Comparison of ENCODE assay signal across 9 cellular contexts in the genomic region with DNA sequence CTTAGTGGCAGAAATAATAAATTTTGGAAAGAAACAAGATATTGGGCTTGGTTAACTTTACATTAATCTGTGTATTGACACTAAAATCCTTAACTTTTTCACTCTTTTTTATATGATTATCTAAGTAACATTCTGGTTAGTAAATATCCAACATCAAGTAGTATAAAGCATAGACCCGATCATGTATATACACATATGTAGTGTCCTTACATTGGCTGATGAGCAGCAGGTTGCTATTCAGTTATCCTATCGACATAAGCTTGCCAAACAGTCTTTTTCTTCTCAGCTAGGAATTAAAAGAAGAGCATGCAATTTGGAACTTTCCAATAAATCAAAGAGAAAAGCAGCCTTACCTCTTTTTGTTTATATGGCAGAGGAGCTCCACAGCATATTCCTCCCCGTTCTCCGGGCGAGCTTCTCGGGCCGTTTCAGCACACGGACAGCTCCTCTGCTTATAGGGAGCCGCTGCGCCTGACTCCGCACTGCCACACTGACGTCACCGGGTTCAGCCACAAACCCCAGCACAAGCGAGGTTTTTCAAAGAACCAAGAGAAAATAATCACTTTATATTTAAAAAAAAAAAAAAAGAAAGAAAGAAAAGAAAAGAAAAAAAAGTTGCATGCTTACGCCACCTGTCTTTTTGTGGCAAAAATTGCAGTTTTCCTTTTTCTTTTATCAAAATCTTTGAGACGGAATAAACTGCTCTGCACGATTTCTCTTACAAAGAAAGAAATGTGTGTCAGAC. TPM values are rescaled to one million over a fixed set of nuclear protein-coding genes. Genes with fewer than 3 reads are reported as not detected.
A peak's percentile ranks its signal among the peaks of the same experiment; 100 is the strongest.
DNase-seq lines count a peak whose midpoint lies in the region; ATAC-seq lines count a peak whose summit lies in the region.
"Had no signal": no experiment of that assay in that cellular context is flagged by ENCODE, and none has a peak within 500 bp of the region (broad histone marks: within the 10 kb centered on the region; RNA-seq: fewer than 3 reads in every experiment).

A gene with protein sequence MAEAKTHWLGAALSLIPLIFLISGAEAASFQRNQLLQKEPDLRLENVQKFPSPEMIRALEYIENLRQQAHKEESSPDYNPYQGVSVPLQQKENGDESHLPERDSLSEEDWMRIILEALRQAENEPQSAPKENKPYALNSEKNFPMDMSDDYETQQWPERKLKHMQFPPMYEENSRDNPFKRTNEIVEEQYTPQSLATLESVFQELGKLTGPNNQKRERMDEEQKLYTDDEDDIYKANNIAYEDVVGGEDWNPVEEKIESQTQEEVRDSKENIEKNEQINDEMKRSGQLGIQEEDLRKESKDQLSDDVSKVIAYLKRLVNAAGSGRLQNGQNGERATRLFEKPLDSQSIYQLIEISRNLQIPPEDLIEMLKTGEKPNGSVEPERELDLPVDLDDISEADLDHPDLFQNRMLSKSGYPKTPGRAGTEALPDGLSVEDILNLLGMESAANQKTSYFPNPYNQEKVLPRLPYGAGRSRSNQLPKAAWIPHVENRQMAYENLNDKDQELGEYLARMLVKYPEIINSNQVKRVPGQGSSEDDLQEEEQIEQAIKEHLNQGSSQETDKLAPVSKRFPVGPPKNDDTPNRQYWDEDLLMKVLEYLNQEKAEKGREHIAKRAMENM (minus strand): TSS at position 430 of the 745 bp plus-strand sequence. CDS start 3,079 bp downstream, outside the sequence.

- H3K4ac ChIP-seq in trophoblast cell (ENCODE audit: low read depth, low read length) = no peak within 1 kb of the TSS

- no peak within 1 kb of the TSS for H3K27ac Mint-ChIP-seq in activated naive CD4-positive, alpha-beta T cell treated with anti-CD3 and anti-CD28 coated beads, Interleukin-2, amount 10 ng/mL, durations not matched to agents 7 days and 5 days

- intact Hi-C loops in Right ventricle myocardium inferior (cut with DNase I) = loop anchor here (10.0 kb wide), 1 partner anchor 137 kb away; no protein-coding TSS in a partner anchor

- WGBS in trophoblast cell (ENCODE audit: extremely low coverage, insufficient coverage, insufficient read length) = no CpG with 5 or more reads among the region's 17 CpGs

- H2BK120ac ChIP-seq in trophoblast cell (ENCODE audit: insufficient read depth, low read length, poor library complexity) = no peak within 1 kb of the TSS

- no peaks in the 10 kb centered on the region for H3K36me3 Mint-ChIP-seq in activated naive CD4-positive, alpha-beta T cell treated with anti-CD3 and anti-CD28 coated beads, Interleukin-2, amount 10 ng/mL, durations not matched to agents 7 days and 5 days
- H3K36me3 Mint-ChIP-seq: naive B cell had no signal

- H3K9me3 Mint-ChIP-seq in activated naive CD4-positive, alpha-beta T cell treated with anti-CD3 and anti-CD28 coated beads, Interleukin-2, amount 10 ng/mL, durations not matched to agents 7 days and 5 days = no peaks in the 10 kb centered on the region

- H3K23ac ChIP-seq in trophoblast cell (ENCODE audit: low read length) = no peak within 1 kb of the TSS

- H3K4me2 ChIP-seq in BLaER1 (peak within 1 kb of the TSS; percentile 39; the same call in 1 of the 2 replicates), trophoblast cell (ENCODE audit: low read length) (no peak within 1 kb of the TSS)

- H3K18ac ChIP-seq in trophoblast cell (ENCODE audit: low read length) = no peak within 1 kb of the TSS

- no peak within 1 kb of the TSS for H3K27ac ChIP-seq in BLaER1
- no peak within 1 kb of the TSS for H3K27ac ChIP-seq in trophoblast cell (ENCODE audit: low read depth, low read length)

- peak; percentile 98 for ATAC-seq in GM19035 (IDR thresholded peaks at IDR 0.05; ENCODE audit: unreplicated experiment)
- ATAC-seq in HG03432 (IDR thresholded peaks at IDR 0.05; ENCODE audit: unreplicated experiment) = peak; percentile 88
- peak; percentile 88 for ATAC-seq in Right ventricle myocardium inferior
- no peak for ATAC-seq in HG03469 (IDR thresholded peaks at IDR 0.05; ENCODE audit: unreplicated experiment)

- no peak within 1 kb of the TSS for H3K4me3 Mint-ChIP-seq in activated naive CD4-positive, alpha-beta T cell treated with anti-CD3 and anti-CD28 coated beads, Interleukin-2, amount 10 ng/mL, durations not matched to agents 7 days and 5 days
- H3K4me3 Mint-ChIP-seq: naive B cell had no signal

- no peaks in the 10 kb centered on the region for H3K9me3 ChIP-seq in BLaER1
- H3K9me3 ChIP-seq in trophoblast cell (ENCODE audit: insufficient read depth, low read depth, low read length) = no peaks in the 10 kb centered on the region

- no peaks in the 10 kb centered on the region for H3K4me1 Mint-ChIP-seq in activated naive CD4-positive, alpha-beta T cell treated with anti-CD3 and anti-CD28 coated beads, Interleukin-2, amount 10 ng/mL, durations not matched to agents 7 days and 5 days

- CTCF ChIA-PET in activated naive CD4-positive, alpha-beta T cell treated with anti-CD3 and anti-CD28 coated beads, Interleukin-2, amount 10 ng/mL, durations not matched to agents 7 days and 5 days (lab: Charles Lee) = interaction anchor here (0.5 to 1.5 kb wide), 3 partner anchors 10 to 650 kb away, joined by 3 to 4 read pairs (median 3); no protein-coding TSS in a partner anchor

- H4K91ac ChIP-seq in trophoblast cell (ENCODE audit: low read depth, low read length) = no peak within 1 kb of the TSS

- H3K27me3 ChIP-seq in BLaER1 (no peaks in the 10 kb centered on the region), trophoblast cell (ENCODE audit: insufficient read depth, low read length) (no peaks in the 10 kb centered on the region)

- peaks cover 3% of the 10 kb centered on the region for H3K27me3 Mint-ChIP-seq in activated naive CD4-positive, alpha-beta T cell treated with anti-CD3 and anti-CD28 coated beads, Interleukin-2, amount 10 ng/mL, durations not matched to agents 7 days and 5 days

- H3K4me3 ChIP-seq in BLaER1 (0 out of 2 replicates have a peak within 1 kb of the TSS, but pooled peaks have one; percentile 22), trophoblast cell (ENCODE audit: low read depth, low read length) (no peak within 1 kb of the TSS)

- no peaks in the 10 kb centered on the region for H3K79me1 ChIP-seq in trophoblast cell (ENCODE audit: low read length)

- H4K8ac ChIP-seq in trophoblast cell (ENCODE audit: low read depth, low read length) = no peak within 1 kb of the TSS

- H3K14ac ChIP-seq in trophoblast cell (ENCODE audit: low read length) = no peak within 1 kb of the TSS

- H2BK12ac ChIP-seq in trophoblast cell (ENCODE audit: low read length) = no peak within 1 kb of the TSS

- H3K4me1 ChIP-seq in BLaER1 (peaks cover 6% of the 10 kb centered on the region; the same call in 1 of the 2 replicates), trophoblast cell (ENCODE audit: control insufficient read depth in 1 of 2, insufficient read depth in 2 of 2, low read length in 2 of 2) (no peaks in the 10 kb centered on the region)

- H2AFZ ChIP-seq in trophoblast cell (ENCODE audit: insufficient read depth, low read length, poor library complexity) = no peak within 1 kb of the TSS

- H3K79me2 ChIP-seq in trophoblast cell (ENCODE audit: control insufficient read depth, insufficient read depth, low read length, poor library complexity) = no peaks in the 10 kb centered on the region

- no peak within 1 kb of the TSS for H4K12ac ChIP-seq in trophoblast cell (ENCODE audit: low read depth, low read length)

- H2AK5ac ChIP-seq in trophoblast cell (ENCODE audit: low read length) = no peak within 1 kb of the TSS

- H4K20me1 ChIP-seq in BLaER1 = no peaks in the 10 kb centered on the region

- no peak within 1 kb of the TSS for H3K9ac ChIP-seq in BLaER1
- H3K9ac ChIP-seq in trophoblast cell (ENCODE audit: low read length) = no peak within 1 kb of the TSS

- H3K36me3 ChIP-seq in BLaER1 = no peaks in the 10 kb centered on the region
- no peaks in the 10 kb centered on the region for H3K36me3 ChIP-seq in trophoblast cell (ENCODE audit: control insufficient read depth in 1 of 2, insufficient read depth in 2 of 2, low read length in 2 of 2)

- no peak within 1 kb of the TSS for H2BK5ac ChIP-seq in trophoblast cell (ENCODE audit: low read depth, low read length, poor library complexity)

- DNase-seq in NCI-H748 (lab: John Stamatoyannopoulos, UW; ENCODE audit: unreplicated experiment) (peak; percentile 91), Right ventricle myocardium inferior (ENCODE audit: missing footprints) (peak; percentile 84), trophoblast cell (peak; percentile 45 to 63)
- peak; percentile 65 for DNase-seq in activated naive CD4-positive, alpha-beta T cell treated with anti-CD3 and anti-CD28 coated beads, Interleukin-2, amount 10 ng/mL, durations not matched to agents 7 days and 5 days
- DNase-seq: naive B cell had no signal

RNA-seq across cellular contexts. Expression of the gene that starts here (rescaled TPM):
- not detected for total RNA-seq in Right ventricle myocardium inferior
- 1.4 and 1.7 TPM in 2 replicates for polyA plus RNA-seq in trophoblast cell (2013)

Comparison
In these comparisons a context has a peak if more than half of its experiments do, and no peak if none do; other contexts are left out.
1. Peak in DNase-seq and ATAC-seq in Right ventricle myocardium inferior; RNA of the gene not detected or under 1 TPM.